Comparison of ENCODE assay signal across 8 cellular contexts in genomic region chr5:42995152-42995751, GRCh38. TPM values are rescaled to one million over a fixed set of nuclear protein-coding genes. Genes with fewer than 3 reads are reported as not detected.
DNase-seq lines count a peak whose midpoint lies in the region; ATAC-seq and TF ChIP-seq lines count a peak whose summit lies in the region.

No MANE protein-coding gene starts in this region.

- H3K36me3 ChIP-seq in esophagus squamous epithelium = no peaks in the 10 kb centered on the region
- no peaks in the 10 kb centered on the region for H3K36me3 ChIP-seq in skeletal muscle tissue (ENCODE audit: control insufficient read depth in 3 of 3, insufficient read depth in 3 of 3, low read length in 3 of 3)
- no peaks in the 10 kb centered on the region for H3K36me3 ChIP-seq in PC-3 (ENCODE audit: low read depth, low read length)

- DNase-seq in esophagus squamous epithelium (lab: John Stamatoyannopoulos, UW) (no peak), PC-3 (no peak), NCI-H1105 treated with DMSO at 0.1 percent for 48 hours (lab: John Stamatoyannopoulos, UW) (no peak), omental fat pad (ENCODE audit: low spot score) (no peak)

- peaks cover 3% of the 10 kb centered on the region for H3K36me3 Mint-ChIP-seq in T-helper 1 cell treated with Interleukin-12 subunit alpha and Interleukin-12 subunit beta and Interleukin-4 antibody, amounts not matched to agents 30 μg/mL and 1 μg/mL, for 36 hours (ENCODE audit: low read depth)

- no TSS peak for BruUV-seq in PC-3 (replicated peaks; lab: Mats Ljungman, UMichigan)

- H3F3A ChIP-seq in PC-3 (ENCODE audit: low read length, unreplicated experiment) = no peaks in the 10 kb centered on the region

- no peaks in the 10 kb centered on the region for H3K9me2 ChIP-seq in PC-3 (replicated peaks; ENCODE audit: low read length)

- peaks cover 0 to 57% (median 0%) of the 10 kb centered on the region in 3 donors for H3K4me1 ChIP-seq in esophagus squamous epithelium
- H3K4me1 ChIP-seq in skeletal muscle tissue (ENCODE audit: control insufficient read depth in 3 of 3, insufficient read depth in 3 of 3, low read length in 3 of 3) = peaks cover 10 to 28% (median 16%) of the 10 kb centered on the region in 3 donors
- no peaks in the 10 kb centered on the region for H3K4me1 ChIP-seq in PC-3 (ENCODE audit: insufficient read depth, low read length)

- no peaks in the 10 kb centered on the region for H3K79me2 ChIP-seq in PC-3 (ENCODE audit: low read length)

- H3K4me2 ChIP-seq in PC-3 (ENCODE audit: low read length) = no peak overlapping the region

- WGBS in esophagus squamous epithelium, 2 donors = 10 to 11% methylated on average over 17 to 19 of the region's 21 CpGs

- ATAC-seq in PC-3 = no peak
- no peak for ATAC-seq in GM19467 (IDR thresholded peaks at IDR 0.05; ENCODE audit: unreplicated experiment)
- no peak for ATAC-seq in omental fat pad (ENCODE audit: low FRiP score)

- H3K4me1 Mint-ChIP-seq in T-helper 1 cell treated with Interleukin-12 subunit alpha and Interleukin-12 subunit beta and Interleukin-4 antibody, amounts not matched to agents 30 μg/mL and 1 μg/mL, for 36 hours (ENCODE audit: low read depth) = peaks cover 34% of the 10 kb centered on the region

- no peaks in the 10 kb centered on the region for H4K20me1 ChIP-seq in PC-3 (ENCODE audit: low read length)

- peak overlapping the region; percentile 66 for H3K4me3 ChIP-seq in GM12875 (ENCODE audit: low read depth, low read length)
- peak overlapping the region; percentile 16 to 73 (median 60) for H3K4me3 ChIP-seq in esophagus squamous epithelium
- H3K4me3 ChIP-seq in skeletal muscle tissue (ENCODE audit: low read length in 3 of 3) = peak overlapping the region; percentile 36 to 70 (median 62)
- no peak overlapping the region for H3K4me3 ChIP-seq in PC-3 (ENCODE audit: low read length)

- H3K27me3 Mint-ChIP-seq in T-helper 1 cell treated with Interleukin-12 subunit alpha and Interleukin-12 subunit beta and Interleukin-4 antibody, amounts not matched to agents 30 μg/mL and 1 μg/mL, for 36 hours (ENCODE audit: low read depth) = peaks cover 9% of the 10 kb centered on the region

- no peaks in the 10 kb centered on the region for H3K9me3 Mint-ChIP-seq in T-helper 1 cell treated with Interleukin-12 subunit alpha and Interleukin-12 subunit beta and Interleukin-4 antibody, amounts not matched to agents 30 μg/mL and 1 μg/mL, for 36 hours

- intact Hi-C loops in esophagus squamous epithelium (cut with DNase I) (loop anchor here (2.0 kb wide), 1 partner anchor 46 kb away; the partner anchor contains the start of gene ANXA2R), PC-3 (cut with micrococcal nuclease) (no loop called here)

- peak overlapping the region; percentile 100 for H3K27ac Mint-ChIP-seq in T-helper 1 cell treated with Interleukin-12 subunit alpha and Interleukin-12 subunit beta and Interleukin-4 antibody, amounts not matched to agents 30 μg/mL and 1 μg/mL, for 36 hours

- POLR2A ChIA-PET in PC-3 (lab: Charles Lee; ENCODE audit: unreplicated experiment) = no interaction called here

- H2AFZ ChIP-seq in PC-3 (ENCODE audit: low read length) = no peak overlapping the region

- H3K27me3 ChIP-seq in esophagus squamous epithelium = peaks cover 0 to 100% (median 25%) of the 10 kb centered on the region in 4 donors
- H3K27me3 ChIP-seq in skeletal muscle tissue (ENCODE audit: control insufficient read depth in 3 of 3, insufficient read depth in 3 of 3, low read length in 3 of 3) = peaks cover 32 to 93% (median 75%) of the 10 kb centered on the region in 3 donors
- H3K27me3 ChIP-seq in PC-3 (ENCODE audit: low read length) = no peaks in the 10 kb centered on the region

- H3K9ac ChIP-seq in skeletal muscle tissue (ENCODE audit: low read depth in 1 of 3, low read length in 3 of 3) (peak overlapping the region in 2 of 3 donors; percentile 10 to 57), PC-3 (ENCODE audit: low read length) (no peak overlapping the region)

- TF ChIP-seq POLR2A in esophagus squamous epithelium (IDR thresholded peaks at IDR 0.05) = no peak

- H3K27ac ChIP-seq in esophagus squamous epithelium (peak overlapping the region; percentile 25 to 97 (median 90)), skeletal muscle tissue (ENCODE audit: low read depth, low read length) (peak overlapping the region; percentile 96), PC-3 (ENCODE audit: low read length) (no peak overlapping the region)

- TF ChIP-seq CTCF in GM12875 (IDR thresholded peaks at IDR 0.05; ENCODE audit: borderline replicate concordance, insufficient read depth, low read depth, low read length) (no peak), esophagus squamous epithelium (IDR thresholded peaks at IDR 0.05) (no peak), PC-3 (conservative IDR thresholded peaks at IDR 0.05; ENCODE audit: low read depth, low read length) (no peak), omental fat pad (IDR thresholded peaks at IDR 0.05) (no peak)

- peaks cover 0 to 8% (median 7%) of the 10 kb centered on the region in 3 donors for H3K9me3 ChIP-seq in esophagus squamous epithelium
- no peaks in the 10 kb centered on the region for H3K9me3 ChIP-seq in skeletal muscle tissue (ENCODE audit: control insufficient read depth in 3 of 3, low read length in 3 of 3)
- no peaks in the 10 kb centered on the region for H3K9me3 ChIP-seq in PC-3 (ENCODE audit: low read length)

- H3K4me3 Mint-ChIP-seq in T-helper 1 cell treated with Interleukin-12 subunit alpha and Interleukin-12 subunit beta and Interleukin-4 antibody, amounts not matched to agents 30 μg/mL and 1 μg/mL, for 36 hours = peak overlapping the region; percentile 94

- CTCF ChIA-PET in PC-3 (lab: Charles Lee) = no interaction called here

RNA-seq across cellular contexts. Expression of gene ANXA2R, which starts 44.9 kb away (rescaled TPM):
- total RNA-seq in esophagus squamous epithelium = 1 to 10 TPM in 2 of 4 donors, under 1 TPM in 2; 0.57 to 2.5 (median 1.6) TPM
- total RNA-seq in skeletal muscle tissue = 1.6 TPM
- 4.8 and 8.9 TPM in 2 replicates for total RNA-seq in PC-3 (2014; rRNA removed)
- 1 to 10 TPM; 1.5 to 5.5 (median 3.4) TPM for total RNA-seq in omental fat pad
